In the genomic region with DNA sequence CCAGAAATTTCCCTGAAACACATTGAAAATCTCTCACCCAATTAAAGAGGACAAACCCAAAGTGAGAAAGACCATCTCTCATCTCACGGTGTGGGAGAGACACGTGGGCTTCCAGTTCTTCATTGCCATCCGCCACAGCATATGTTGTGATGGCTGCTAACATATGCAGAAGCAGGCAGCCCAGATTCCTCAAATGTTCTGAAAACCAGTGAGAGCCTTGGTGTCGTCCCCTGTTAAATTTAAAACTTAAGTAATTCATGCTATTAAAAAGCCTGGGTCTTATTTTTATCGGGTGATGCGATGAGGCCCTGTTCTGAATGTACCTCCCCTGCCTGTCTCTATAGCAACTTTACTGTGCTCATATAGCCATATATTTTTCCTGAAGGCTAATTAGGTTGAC, we compare ENCODE assay signal across 19 cellular contexts. TPM values are rescaled to one million over a fixed set of nuclear protein-coding genes. Genes with fewer than 3 reads are reported as not detected.
DNase-seq lines count a peak whose midpoint lies in the region; ATAC-seq and TF ChIP-seq lines count a peak whose summit lies in the region.
"Had no signal": no experiment of that assay in that cellular context is flagged by ENCODE, and none has a peak within 500 bp of the region (broad histone marks: within the 10 kb centered on the region; RNA-seq: fewer than 3 reads in every experiment).

No MANE protein-coding gene starts in this region.

- intact Hi-C loops in gastrocnemius medialis (cut with DNase I; ENCODE audit: low total_unique reads) (loop anchor here (10.0 kb wide), 1 partner anchor 574 kb away; the partner anchor contains the start of gene PARP11), thyroid gland (cut with DNase I) (no loop called here)

- 89 to 96% methylated on average over 6 of the region's 6 CpGs for WGBS in thyroid gland, 2 donors

- no peaks in the 10 kb centered on the region for H3K9me3 ChIP-seq in gastrocnemius medialis
- H3K9me3 ChIP-seq in thyroid gland, result no peaks in the 10 kb centered on the region

- H3K4me3 ChIP-seq in gastrocnemius medialis (no peak overlapping the region), thyroid gland (replicated peaks in 1 of 3) (no peak overlapping the region)
- H3K4me3 ChIP-seq: GM23248 had no signal

- H3K27me3 Mint-ChIP-seq in activated CD8-positive, alpha-beta memory T cell treated with anti-CD3 and anti-CD28 coated beads, Interleukin-2, amount 10 ng/mL, durations not matched to agents 7 days and 5 days, result peaks cover 39% of the 10 kb centered on the region
- peaks cover 39% of the 10 kb centered on the region for H3K27me3 Mint-ChIP-seq in HFFc6 (ENCODE audit: insufficient read depth)

- H3K36me3 ChIP-seq in gastrocnemius medialis, result no peaks in the 10 kb centered on the region
- H3K36me3 ChIP-seq in thyroid gland, result no peaks in the 10 kb centered on the region

- H3K4me1 ChIP-seq in gastrocnemius medialis (peaks cover 34 to 53% of the 10 kb centered on the region in 2 donors), thyroid gland (no peaks in the 10 kb centered on the region)

- no peak overlapping the region for H3K4me3 Mint-ChIP-seq in activated CD8-positive, alpha-beta memory T cell treated with anti-CD3 and anti-CD28 coated beads, Interleukin-2, amount 10 ng/mL, durations not matched to agents 7 days and 5 days
- no peak overlapping the region for H3K4me3 Mint-ChIP-seq in HFFc6
- H3K4me3 Mint-ChIP-seq: CD4-positive, alpha-beta T cell; H9; IgD-negative memory B cell had no signal

- peaks cover 3% of the 10 kb centered on the region for H3K9me3 Mint-ChIP-seq in activated CD8-positive, alpha-beta memory T cell treated with anti-CD3 and anti-CD28 coated beads, Interleukin-2, amount 10 ng/mL, durations not matched to agents 7 days and 5 days (ENCODE audit: low read depth)
- no peaks in the 10 kb centered on the region for H3K9me3 Mint-ChIP-seq in HFFc6
- H3K9me3 Mint-ChIP-seq: CD4-positive, alpha-beta T cell had no signal

- H3K27ac Mint-ChIP-seq in activated CD8-positive, alpha-beta memory T cell treated with anti-CD3 and anti-CD28 coated beads, Interleukin-2, amount 10 ng/mL, durations not matched to agents 7 days and 5 days, result no peak overlapping the region
- H3K27ac Mint-ChIP-seq in HFFc6, result no peak overlapping the region
- H3K27ac Mint-ChIP-seq: CD4-positive, alpha-beta T cell; H9; IgD-negative memory B cell had no signal

- TF ChIP-seq POLR2A in gastrocnemius medialis (IDR thresholded peaks at IDR 0.05), result no peak
- TF ChIP-seq POLR2A in thyroid gland (IDR thresholded peaks at IDR 0.05), result no peak

- CTCF ChIA-PET in activated CD8-positive, alpha-beta memory T cell treated with anti-CD3 and anti-CD28 coated beads, Interleukin-2, amount 10 ng/mL, durations not matched to agents 7 days and 5 days (lab: Charles Lee), result no interaction called here

- no peak for ATAC-seq in activated CD8-positive, alpha-beta memory T cell treated with anti-CD3 and anti-CD28 coated beads, Interleukin-2, amount 10 ng/mL, durations not matched to agents 7 days and 5 days
- no peak for ATAC-seq in gastrocnemius medialis
- no peak for ATAC-seq in GM21717 (IDR thresholded peaks at IDR 0.05; ENCODE audit: unreplicated experiment)

- DNase-seq in activated CD8-positive, alpha-beta memory T cell treated with anti-CD3 and anti-CD28 coated beads for 24 hours, result peak; percentile 9
- no peak for DNase-seq in activated CD8-positive, alpha-beta memory T cell treated with anti-CD3 and anti-CD28 coated beads, Interleukin-2, amount 10 ng/mL, durations not matched to agents 7 days and 5 days
- peak; percentile 41 for DNase-seq in inferior parietal cortex (ENCODE audit: extremely low spot score)
- no peak for DNase-seq in gastrocnemius medialis
- no peak for DNase-seq in HFFc6
- DNase-seq in thyroid gland, result no peak
- no peak for DNase-seq in NCI-H2227 (lab: John Stamatoyannopoulos, UW; ENCODE audit: unreplicated experiment)
- DNase-seq: AML-193; C1 segment of cervical spinal cord; Calu3; CD4-positive, alpha-beta T cell; DMS 273 treated with DMSO at 0.1 percent for 48 hours; GM23248; H9 had no signal

- in situ Hi-C loops in gastrocnemius medialis (cut with MboI; ENCODE audit: low sequenced_read_pairs in 4 of 4), result no loop called here

- no peaks in the 10 kb centered on the region for H3K36me3 Mint-ChIP-seq in activated CD8-positive, alpha-beta memory T cell treated with anti-CD3 and anti-CD28 coated beads, Interleukin-2, amount 10 ng/mL, durations not matched to agents 7 days and 5 days
- H3K36me3 Mint-ChIP-seq in HFFc6 (ENCODE audit: low read depth), result no peaks in the 10 kb centered on the region

- H3K27me3 ChIP-seq in gastrocnemius medialis (no peaks in the 10 kb centered on the region), thyroid gland (no peaks in the 10 kb centered on the region)

- no peaks in the 10 kb centered on the region for H3K4me1 Mint-ChIP-seq in activated CD8-positive, alpha-beta memory T cell treated with anti-CD3 and anti-CD28 coated beads, Interleukin-2, amount 10 ng/mL, durations not matched to agents 7 days and 5 days
- 0 out of 2 replicates have a peak, but pooled peaks cover 4% of the 10 kb centered on the region for H3K4me1 Mint-ChIP-seq in HFFc6 (ENCODE audit: low read depth)

- H3K27ac ChIP-seq in gastrocnemius medialis (peak overlapping the region; percentile 80 to 88 (median 86)), thyroid gland (no peak overlapping the region)
- H3K27ac ChIP-seq: 22Rv1, GM23248 had no signal

- TF ChIP-seq CTCF in gastrocnemius medialis (IDR thresholded peaks at IDR 0.05 in 4 of 5, conservative IDR thresholded peaks at IDR 0.05 in 1 of 5), result no peak
- TF ChIP-seq CTCF in HFFc6 (IDR thresholded peaks at IDR 0.05), result no peak
- no peak for TF ChIP-seq CTCF in thyroid gland (IDR thresholded peaks at IDR 0.05)

RNA-seq across cellular contexts. Expression of gene FGF6, which starts 2.8 kb away (rescaled TPM):
- total RNA-seq in activated CD8-positive, alpha-beta memory T cell treated with anti-CD3 and anti-CD28 coated beads, Interleukin-2, amount 10 ng/mL, durations not matched to agents 7 days and 5 days, result not detected
- 1 to 10 TPM in 2 of 4 donors, under 1 TPM in 1, not detected in 1; 0.73 to 5.9 (median 2.2) TPM for total RNA-seq in gastrocnemius medialis
- total RNA-seq in HFFc6 (2021; fragmentation: NEBNext Ultra II Directional; extraction: Animal tissue kit (Norgen Biotek cat#: 25700)), result not detected
- total RNA-seq in thyroid gland, result not detected
- total RNA-seq: Calu3; CD4-positive, alpha-beta T cell; Daoy; GM23248; H9; HT1080 had no signal

Comparison
In these comparisons a context has a peak if more than half of its experiments do, and no peak if none do; other contexts are left out.
1. DNase-seq: peak in activated CD8-positive, alpha-beta memory T cell treated with anti-CD3 and anti-CD28 coated beads for 24 hours (single experiment) and inferior parietal cortex (single experiment); none in activated CD8-positive, alpha-beta memory T cell treated with anti-CD3 and anti-CD28 coated beads, Interleukin-2, amount 10 ng/mL, durations not matched to agents 7 days and 5 days (single experiment), gastrocnemius medialis (0 of 2), HFFc6 (single experiment), thyroid gland (0 of 2) and NCI-H2227 (single experiment).
2. H3K27ac ChIP-seq: peak in gastrocnemius medialis (4 of 4); none in thyroid gland (0 of 3).